25 cellular contexts compared by ENCODE assay signal in genomic region chr12:28059220-28059619, GRCh38.
A peak's percentile ranks its signal among the peaks of the same experiment; 100 is the strongest.
DNase-seq lines count a peak whose midpoint lies in the region; ATAC-seq, FAIRE-seq and TF ChIP-seq lines count a peak whose summit lies in the region.
"Had no signal": no experiment of that assay in that cellular context is flagged by ENCODE, and none has a peak within 500 bp of the region (broad histone marks: within the 10 kb centered on the region; RNA-seq: fewer than 3 reads in every experiment).

No MANE protein-coding gene starts in this region.

- H3K9ac ChIP-seq in SK-N-SH (no peak overlapping the region), astrocyte (ENCODE audit: low read length) (no peak overlapping the region)
- H3K9ac ChIP-seq: BLaER1 had no signal

- H3K27me3 ChIP-seq in SK-N-SH (ENCODE audit: insufficient read depth) (no peaks in the 10 kb centered on the region), astrocyte (ENCODE audit: insufficient read depth, low read length) (no peaks in the 10 kb centered on the region)
- H3K27me3 ChIP-seq: BE2C, BLaER1 had no signal

- H3K4me2 ChIP-seq in SK-N-SH, result no peak overlapping the region
- H3K4me2 ChIP-seq in astrocyte (ENCODE audit: low read length), result no peak overlapping the region
- H3K4me2 ChIP-seq: BLaER1 had no signal

- H3K27ac ChIP-seq in SK-N-SH (ENCODE audit: low read depth in 2 of 2, low read length in 1 of 2) (peak overlapping the region in 1 of 2 experiments; percentile 16; a peak in 2 of 4 replicates), astrocyte (ENCODE audit: low read depth, low read length) (peak overlapping the region; percentile 87)
- H3K27ac ChIP-seq: 22Rv1, BLaER1 had no signal

- TF ChIP-seq EP300 in SK-N-SH (IDR thresholded peaks at IDR 0.05; ENCODE audit: borderline replicate concordance in 1 of 2, low read depth in 1 of 2, low read length in 1 of 2), result no peak; a peak in 1 of 4 replicates

- H3K9me3 Mint-ChIP-seq in astrocyte (ENCODE audit: unreplicated experiment), result no peaks in the 10 kb centered on the region
- peaks cover 4% of the 10 kb centered on the region for H3K9me3 Mint-ChIP-seq in mesothelial cell of epicardium
- H3K9me3 Mint-ChIP-seq: CD4-positive, alpha-beta memory T cell had no signal

- no peak overlapping the region for H3K27ac Mint-ChIP-seq in astrocyte (ENCODE audit: unreplicated experiment)
- no peak overlapping the region for H3K27ac Mint-ChIP-seq in mesothelial cell of epicardium
- H3K27ac Mint-ChIP-seq: CD14-positive monocyte; CD4-positive, alpha-beta memory T cell; CD8-positive, alpha-beta memory T cell had no signal

- no peaks in the 10 kb centered on the region for H3K4me1 ChIP-seq in SK-N-SH (ENCODE audit: control insufficient read depth in 1 of 2, insufficient read depth in 2 of 2, low read depth in 1 of 2, low read length in 1 of 2)
- H3K4me1 ChIP-seq in astrocyte (ENCODE audit: insufficient read depth, low read length), result peaks cover 7% of the 10 kb centered on the region
- H3K4me1 ChIP-seq: BE2C, BLaER1 had no signal

- ATAC-seq in SK-N-SH treated with all-trans-retinoic acid at 6 μM for 48 hours, result peak; percentile 51; the same call in 2 of the 3 replicates
- ATAC-seq in GM21528 (IDR thresholded peaks at IDR 0.05; ENCODE audit: low FRiP score, unreplicated experiment), result no peak

- TF ChIP-seq RAD21 in SK-N-SH (IDR thresholded peaks at IDR 0.05; ENCODE audit: low read length), result no peak

- TF ChIP-seq CTCF in SK-N-SH (IDR thresholded peaks at IDR 0.05), result no peak
- TF ChIP-seq CTCF in astrocyte (IDR thresholded peaks at IDR 0.05; ENCODE audit: insufficient read depth, low read depth, low read length), result no peak
- no peak for TF ChIP-seq CTCF in mesothelial cell of epicardium (IDR thresholded peaks at IDR 0.05; ENCODE audit: unreplicated experiment)

- CTCF ChIA-PET in SK-N-SH (lab: Yijun Ruan, JAX), result no interaction called here

- no peak overlapping the region; the same call in 1 of the 2 replicates for H2AFZ ChIP-seq in SK-N-SH (ENCODE audit: low read depth)
- no peak overlapping the region for H2AFZ ChIP-seq in astrocyte (ENCODE audit: low read depth, low read length)

- no peak for DNase-seq in SK-N-SH
- no peak for DNase-seq in astrocyte (ENCODE audit: low read depth)
- DNase-seq in mesothelial cell of epicardium (ENCODE audit: low spot score in 2 of 2, unreplicated experiment in 2 of 2), result no peak
- DNase-seq: ACHN; BE2C; C1 segment of cervical spinal cord; CD4-positive, alpha-beta memory T cell; CD4-positive, CD25-positive, alpha-beta regulatory T cell; CD8-positive, alpha-beta memory T cell; COR-L47; DMS 273 treated with DMSO at 0.1 percent for 48 hours; DMS153; DMS53; DMS79; DND-41; EL; GF-D8 had no signal

- H3K27me3 Mint-ChIP-seq in astrocyte (ENCODE audit: low read depth, unreplicated experiment) (no peaks in the 10 kb centered on the region), mesothelial cell of epicardium (ENCODE audit: low read depth) (no peaks in the 10 kb centered on the region)
- H3K27me3 Mint-ChIP-seq: CD4-positive, alpha-beta memory T cell had no signal

- no peaks in the 10 kb centered on the region for H3K9me2 ChIP-seq in SK-N-SH

- POLR2A ChIA-PET in SK-N-SH (lab: Yijun Ruan, JAX), result no interaction called here

- H3K36me3 Mint-ChIP-seq in astrocyte (ENCODE audit: low read depth, unreplicated experiment) (no peaks in the 10 kb centered on the region), mesothelial cell of epicardium (no peaks in the 10 kb centered on the region)
- H3K36me3 Mint-ChIP-seq: CD14-positive monocyte; CD4-positive, alpha-beta memory T cell; CD4-positive, CD25-positive, alpha-beta regulatory T cell; CD8-positive, alpha-beta memory T cell had no signal

- FAIRE-seq in astrocyte (lab: Jason Lieb, UNC), result no peak
- FAIRE-seq: GM12878, GM12892, GM18507 had no signal

- no peaks in the 10 kb centered on the region for H3K79me2 ChIP-seq in SK-N-SH (ENCODE audit: insufficient read depth)
- H3K79me2 ChIP-seq in astrocyte (ENCODE audit: insufficient read depth, low read length), result no peaks in the 10 kb centered on the region

- H3F3A ChIP-seq in SK-N-SH (replicated peaks; ENCODE audit: insufficient read depth), result no peaks in the 10 kb centered on the region

- H3K4me3 Mint-ChIP-seq in astrocyte (ENCODE audit: unreplicated experiment), result no peak overlapping the region
- H3K4me3 Mint-ChIP-seq in mesothelial cell of epicardium, result no peak overlapping the region
- H3K4me3 Mint-ChIP-seq: CD14-positive monocyte; CD4-positive, alpha-beta memory T cell; CD4-positive, CD25-positive, alpha-beta regulatory T cell; CD8-positive, alpha-beta memory T cell had no signal

- no peak overlapping the region for H3K4me3 ChIP-seq in SK-N-SH (ENCODE audit: low read depth in 2 of 2, low read length in 1 of 2)
- no peak overlapping the region for H3K4me3 ChIP-seq in astrocyte (ENCODE audit: insufficient read depth, low read depth, low read length)
- H3K4me3 ChIP-seq: BLaER1, GM12878 had no signal

- WGBS in SK-N-SH (ENCODE audit: low lambda C conversion rate), result 34% methylated on average over 1 of the region's 1 CpG

- H3K4me1 Mint-ChIP-seq in astrocyte (ENCODE audit: low read depth, unreplicated experiment) (peaks cover 3% of the 10 kb centered on the region), mesothelial cell of epicardium (peaks cover 22% of the 10 kb centered on the region)
- H3K4me1 Mint-ChIP-seq: CD14-positive monocyte; CD8-positive, alpha-beta memory T cell had no signal

- H3K36me3 ChIP-seq in SK-N-SH (replicated peaks in 1 of 2; ENCODE audit: control insufficient read depth in 1 of 2, insufficient read depth in 2 of 2, low read length in 1 of 2), result no peaks in the 10 kb centered on the region
- no peaks in the 10 kb centered on the region for H3K36me3 ChIP-seq in astrocyte (ENCODE audit: insufficient read depth, low read length)
- H3K36me3 ChIP-seq: BE2C, BLaER1 had no signal

- H3K9me3 ChIP-seq in SK-N-SH (no peaks in the 10 kb centered on the region), astrocyte (ENCODE audit: insufficient read depth, low read depth, low read length) (no peaks in the 10 kb centered on the region)
- H3K9me3 ChIP-seq: BE2C, BLaER1 had no signal

- H4K20me1 ChIP-seq in SK-N-SH (ENCODE audit: insufficient read depth), result no peaks in the 10 kb centered on the region
- H4K20me1 ChIP-seq in astrocyte (ENCODE audit: insufficient read depth, low read length), result no peaks in the 10 kb centered on the region
- H4K20me1 ChIP-seq: BLaER1 had no signal

TF ChIP-seq in SK-N-SH treated with all-trans-retinoic acid at 6 μM for 48 hours, 23 proteins besides CTCF, POLR2A, EP300 and RAD21 (continues in another document):
- TF ChIP-seq ZNF70 (CRISPR knock-in tag; IDR thresholded peaks at IDR 0.05) (no peak), TSHZ2 (CRISPR knock-in tag; IDR thresholded peaks at IDR 0.05) (no peak), GLIS3 (CRISPR knock-in tag; IDR thresholded peaks at IDR 0.05) (no peak), TOX (CRISPR knock-in tag; IDR thresholded peaks at IDR 0.05; ENCODE audit: borderline replicate concordance) (no peak), ISL1 (CRISPR knock-in tag; IDR thresholded peaks at IDR 0.05) (peak; percentile 69)

TF ChIP-seq in SK-N-SH, 30 proteins besides CTCF, POLR2A, EP300 and RAD21:
- TF ChIP-seq ELF1 (IDR thresholded peaks at IDR 0.05) (no peak), SIN3A (IDR thresholded peaks at IDR 0.05; ENCODE audit: borderline replicate concordance, low read depth, low read length) (no peak), RCOR1 (IDR thresholded peaks at IDR 0.05; ENCODE audit: low read length) (no peak), RXRA (IDR thresholded peaks at IDR 0.05; ENCODE audit: borderline replicate concordance, low read depth) (no peak), CHD2 (IDR thresholded peaks at IDR 0.05; ENCODE audit: low read length, partially characterized antibody) (no peak), GABPA (IDR thresholded peaks at IDR 0.05; ENCODE audit: low read depth) (no peak)
